Comparison of ENCODE assay signal across 12 cellular contexts in genomic region chr4:16122784-16123183, GRCh38. TPM values are rescaled to one million over a fixed set of nuclear protein-coding genes. Genes with fewer than 3 reads are reported as not detected.
A peak's percentile ranks its signal among the peaks of the same experiment; 100 is the strongest.
DNase-seq lines count a peak whose midpoint lies in the region; ATAC-seq and TF ChIP-seq lines count a peak whose summit lies in the region.
"Had no signal": no experiment of that assay in that cellular context is flagged by ENCODE, and none has a peak within 500 bp of the region (broad histone marks: within the 10 kb centered on the region; RNA-seq: fewer than 3 reads in every experiment).

No MANE protein-coding gene starts in this region.

- H3K27me3 ChIP-seq in H7 (ENCODE audit: control insufficient read depth, insufficient read depth, low read length) (no peaks in the 10 kb centered on the region), psoas muscle (ENCODE audit: insufficient read depth in 3 of 3, low read length in 2 of 3) (no peaks in the 10 kb centered on the region), MG63 (no peaks in the 10 kb centered on the region)
- H3K27me3 ChIP-seq: transverse colon had no signal

- WGBS in psoas muscle, 3 donors: 81 to 91% (median 85%) methylated on average over 5 of the region's 5 CpGs

- H3K9me3 ChIP-seq in psoas muscle (no peaks in the 10 kb centered on the region), MG63 (no peaks in the 10 kb centered on the region)
- H3K9me3 ChIP-seq: prostate gland, transverse colon had no signal

- H3K4me3 ChIP-seq in H7 (ENCODE audit: insufficient read depth, low read depth, low read length) (no peak overlapping the region), psoas muscle (no peak overlapping the region), MG63 (no peak overlapping the region)
- H3K4me3 ChIP-seq: prostate gland, transverse colon had no signal

- H3K27ac Mint-ChIP-seq in activated T-helper 17 cell treated with anti-CD3 and anti-CD28 coated beads, Interleukin-2, amount 50 U/mL, for 72 hours: peak overlapping the region; percentile 17
- H3K27ac Mint-ChIP-seq: effector memory CD8-positive, alpha-beta T cell had no signal

- no peak for TF ChIP-seq CTCF in psoas muscle (IDR thresholded peaks at IDR 0.05)

- H3K4me3 Mint-ChIP-seq in activated T-helper 17 cell treated with anti-CD3 and anti-CD28 coated beads, Interleukin-2, amount 50 U/mL, for 72 hours: peak overlapping the region; percentile 0
- H3K4me3 Mint-ChIP-seq: effector memory CD8-positive, alpha-beta T cell had no signal

- peaks cover 2% of the 10 kb centered on the region for H3K27me3 Mint-ChIP-seq in activated T-helper 17 cell treated with anti-CD3 and anti-CD28 coated beads, Interleukin-2, amount 50 U/mL, for 72 hours

- peaks cover 26% of the 10 kb centered on the region for H3K4me1 ChIP-seq in psoas muscle
- H3K4me1 ChIP-seq: foreskin keratinocyte, prostate gland had no signal

- H3K27ac ChIP-seq in psoas muscle: no peak overlapping the region
- H3K27ac ChIP-seq: foreskin keratinocyte, prostate gland, transverse colon had no signal

- H3K4me1 Mint-ChIP-seq in activated T-helper 17 cell treated with anti-CD3 and anti-CD28 coated beads, Interleukin-2, amount 50 U/mL, for 72 hours: no peaks in the 10 kb centered on the region

- ATAC-seq in GM18861 (IDR thresholded peaks at IDR 0.05; ENCODE audit: unreplicated experiment): peak; percentile 32
- ATAC-seq in activated T-helper 17 cell treated with anti-CD3 and anti-CD28 coated beads, Interleukin-2, amount 50 U/mL, for 72 hours (replicated peaks): peak; percentile 75
- no peak for ATAC-seq in psoas muscle
- ATAC-seq: effector memory CD8-positive, alpha-beta T cell; foreskin keratinocyte had no signal

- H3K36me3 Mint-ChIP-seq in activated T-helper 17 cell treated with anti-CD3 and anti-CD28 coated beads, Interleukin-2, amount 50 U/mL, for 72 hours (ENCODE audit: low read depth): no peaks in the 10 kb centered on the region

- no peaks in the 10 kb centered on the region for H3K9me3 Mint-ChIP-seq in activated T-helper 17 cell treated with anti-CD3 and anti-CD28 coated beads, Interleukin-2, amount 50 U/mL, for 72 hours
- H3K9me3 Mint-ChIP-seq: effector memory CD8-positive, alpha-beta T cell had no signal

- no peaks in the 10 kb centered on the region for H3K36me3 ChIP-seq in H7 (replicated peaks; ENCODE audit: control insufficient read depth, insufficient read depth, low read length)
- H3K36me3 ChIP-seq in psoas muscle (ENCODE audit: insufficient read depth in 1 of 2, low read depth in 1 of 2): no peaks in the 10 kb centered on the region
- H3K36me3 ChIP-seq in MG63: no peaks in the 10 kb centered on the region
- H3K36me3 ChIP-seq: prostate gland, transverse colon had no signal

- intact Hi-C loops in psoas muscle (cut with DNase I): no loop called here

- DNase-seq in NCI-H146 treated with DMSO at 0.1 percent for 48 hours (lab: John Stamatoyannopoulos, UW; ENCODE audit: unreplicated experiment): peak; percentile 49
- peak; percentile 5 for DNase-seq in stimulated activated CD8-positive, alpha-beta memory T cell treated with anti-CD3 and anti-CD28 coated beads, Interleukin-15, amount 100 ng/mL, for 1 hour (ENCODE audit: low read depth)
- DNase-seq in H7: no peak
- DNase-seq in psoas muscle: no peak
- DNase-seq in dermis blood vessel endothelial cell: no peak
- DNase-seq in MG63: no peak
- DNase-seq: effector memory CD8-positive, alpha-beta T cell; foreskin keratinocyte; transverse colon had no signal

RNA-seq across cellular contexts. Expression of gene PROM1, which starts 39.0 kb away (rescaled TPM):
- under 1 TPM in 1 of 2 donors, not detected in 1; 0.26 TPM for total RNA-seq in activated T-helper 17 cell treated with anti-CD3 and anti-CD28 coated beads, Interleukin-2, amount 50 U/mL, for 72 hours
- 42.3 and 53.4 TPM in 2 replicates for total RNA-seq in H7 (2014; rRNA removed; shearing (Covaris generic))
- total RNA-seq in psoas muscle (1 to 10 TPM in 2 of 4 donors, under 1 TPM in 2; 0.84 to 1.5 (median 1.1) TPM), dermis blood vessel endothelial cell (0.14 and 1.0 TPM in 2 replicates)
- polyA plus RNA-seq in psoas muscle: under 1 TPM; 0.16 to 0.20 (median 0.18) TPM
- not detected in 2 replicates for total RNA-seq in MG63 (2014; rRNA removed; shearing (Covaris generic); ENCODE audit: low replicate concordance)
- total RNA-seq: foreskin keratinocyte had no signal
- polyA plus RNA-seq: foreskin keratinocyte had no signal

Comparison
In these comparisons a context has a peak if more than half of its experiments do, and no peak if none do; other contexts are left out.
1. ATAC-seq: peak in GM18861 (single experiment) and activated T-helper 17 cell treated with anti-CD3 and anti-CD28 coated beads, Interleukin-2, amount 50 U/mL, for 72 hours (single experiment); none in psoas muscle (0 of 4).
2. DNase-seq: peak in NCI-H146 treated with DMSO at 0.1 percent for 48 hours (single experiment) and stimulated activated CD8-positive, alpha-beta memory T cell treated with anti-CD3 and anti-CD28 coated beads, Interleukin-15, amount 100 ng/mL, for 1 hour (single experiment); none in H7 (single experiment), psoas muscle (0 of 2), dermis blood vessel endothelial cell (single experiment) and MG63 (single experiment).
3. RNA of gene PROM1, which starts 39.0 kb away (total RNA-seq): 42.3 to 53.4 TPM in H7; 0.84 to 1.5 TPM in psoas muscle, 0.14 to 1.0 TPM in dermis blood vessel endothelial cell, 0.26 TPM in activated T-helper 17 cell treated with anti-CD3 and anti-CD28 coated beads, Interleukin-2, amount 50 U/mL, for 72 hours and not detected in MG63; every median in the first group is over 10 times any median in the second.